In the genomic region with DNA sequence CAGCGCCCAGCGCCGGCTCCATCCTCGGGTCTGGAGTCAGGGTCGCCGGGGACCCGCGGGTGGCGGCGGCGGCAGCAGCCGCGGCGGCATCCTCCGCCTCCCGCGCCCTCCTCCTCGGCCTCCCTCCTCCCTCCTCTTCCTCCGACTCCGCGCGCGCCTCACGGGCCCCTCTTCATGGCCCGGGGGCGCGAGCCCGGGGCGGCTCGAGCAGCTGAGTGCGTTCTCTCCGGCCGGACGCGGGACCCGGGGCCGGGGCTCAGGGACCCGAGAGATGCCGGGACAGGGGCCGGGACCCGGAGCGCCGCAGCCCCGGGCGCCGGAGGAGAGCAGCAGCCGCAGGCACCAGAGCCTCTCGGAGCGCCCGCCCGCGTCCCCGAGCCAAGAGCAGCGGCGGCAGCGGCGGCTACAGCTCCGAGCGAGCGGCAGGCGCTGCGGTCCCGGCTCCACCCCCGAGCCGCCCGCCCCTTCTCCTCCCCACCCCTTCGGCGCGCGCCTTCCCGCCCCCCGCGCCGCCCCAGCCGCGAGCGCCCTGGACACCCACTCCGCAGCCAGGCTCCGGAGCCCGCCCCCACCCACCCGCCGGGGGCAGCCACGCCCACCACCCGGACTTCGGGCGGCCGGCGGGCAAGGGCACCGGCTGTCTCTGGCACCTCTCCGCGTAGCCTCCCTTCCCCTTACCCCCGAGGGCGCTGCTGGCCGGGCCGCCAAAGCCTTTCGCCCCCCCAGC, we compare ENCODE assay signal across 8 cellular contexts. TPM values are rescaled to one million over a fixed set of nuclear protein-coding genes. Genes with fewer than 3 reads are reported as not detected.
DNase-seq lines count a peak whose midpoint lies in the region; ATAC-seq and TF ChIP-seq lines count a peak whose summit lies in the region.

A gene with protein sequence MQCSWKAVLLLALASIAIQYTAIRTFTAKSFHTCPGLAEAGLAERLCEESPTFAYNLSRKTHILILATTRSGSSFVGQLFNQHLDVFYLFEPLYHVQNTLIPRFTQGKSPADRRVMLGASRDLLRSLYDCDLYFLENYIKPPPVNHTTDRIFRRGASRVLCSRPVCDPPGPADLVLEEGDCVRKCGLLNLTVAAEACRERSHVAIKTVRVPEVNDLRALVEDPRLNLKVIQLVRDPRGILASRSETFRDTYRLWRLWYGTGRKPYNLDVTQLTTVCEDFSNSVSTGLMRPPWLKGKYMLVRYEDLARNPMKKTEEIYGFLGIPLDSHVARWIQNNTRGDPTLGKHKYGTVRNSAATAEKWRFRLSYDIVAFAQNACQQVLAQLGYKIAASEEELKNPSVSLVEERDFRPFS (minus strand): TSS at position 417 of the 727 bp plus-strand sequence. CDS start 14,699 bp downstream, outside the sequence.

- H3K27me3 Mint-ChIP-seq in T-helper 2 cell treated with Interferon-gamma antibody and Interleukin-4, amounts not matched to agents 5 μg/mL and 100 μg/mL, for 36 hours (ENCODE audit: low read depth), result peaks cover 66% of the 10 kb centered on the region

- H3K9me3 Mint-ChIP-seq in T-helper 2 cell treated with Interferon-gamma antibody and Interleukin-4, amounts not matched to agents 5 μg/mL and 100 μg/mL, for 36 hours, result no peaks in the 10 kb centered on the region

- no peak within 1 kb of the TSS for H3K27ac Mint-ChIP-seq in T-helper 2 cell treated with Interferon-gamma antibody and Interleukin-4, amounts not matched to agents 5 μg/mL and 100 μg/mL, for 36 hours

- TF ChIP-seq CTCF in epithelial cell of proximal tubule (conservative IDR thresholded peaks at IDR 0.05; ENCODE audit: low read depth, low read length) (no peak), mucosa of descending colon (IDR thresholded peaks at IDR 0.05) (no peak), transverse colon (IDR thresholded peaks at IDR 0.05) (no peak)

- no peak for TF ChIP-seq EP300 in transverse colon (IDR thresholded peaks at IDR 0.05; ENCODE audit: low read depth)

- H3K4me3 ChIP-seq in epithelial cell of proximal tubule (ENCODE audit: low read depth, low read length) (peak within 1 kb of the TSS; percentile 27), mucosa of descending colon (peak within 1 kb of the TSS; percentile 17), transverse colon (peak within 1 kb of the TSS; percentile 40 to 74 (median 58))

- H3K4me1 Mint-ChIP-seq in T-helper 2 cell treated with Interferon-gamma antibody and Interleukin-4, amounts not matched to agents 5 μg/mL and 100 μg/mL, for 36 hours (ENCODE audit: low read depth), result peaks cover 2% of the 10 kb centered on the region

- peak; percentile 15 for DNase-seq in A172 (ENCODE audit: low spot score)
- peak; percentile 83 for DNase-seq in GM03348 (ENCODE audit: low spot score)
- DNase-seq in T-helper 2 cell treated with Interferon-gamma antibody and Interleukin-4, amounts not matched to agents 5 μg/mL and 100 μg/mL, for 36 hours (ENCODE audit: low spot score), result no peak
- DNase-seq in epithelial cell of proximal tubule (ENCODE audit: low read depth), result no peak
- peak in 2 of 3 donors; percentile 16 to 60 for DNase-seq in mucosa of descending colon
- peak; percentile 47 for DNase-seq in transverse colon

- 2% methylated on average over 36 of the region's 96 CpGs; no CpG with 5 or more reads in 1 of the 2 donors for WGBS in transverse colon (ENCODE audit: low coverage in 1 of 2), 2 donors

- ATAC-seq in mucosa of descending colon (peak; percentile 58), GM21528 (IDR thresholded peaks at IDR 0.05; ENCODE audit: low FRiP score, unreplicated experiment) (no peak), HG03280 (IDR thresholded peaks at IDR 0.05; ENCODE audit: unreplicated experiment) (no peak)

- H3K9me3 ChIP-seq in mucosa of descending colon, result no peaks in the 10 kb centered on the region
- no peaks in the 10 kb centered on the region for H3K9me3 ChIP-seq in transverse colon

- peak within 1 kb of the TSS; percentile 21 to 61 (median 32) for H3K27ac ChIP-seq in transverse colon

- peaks cover 75% of the 10 kb centered on the region for H3K27me3 ChIP-seq in transverse colon

- no peaks in the 10 kb centered on the region for H3K36me3 ChIP-seq in mucosa of descending colon (ENCODE audit: low read depth)
- H3K36me3 ChIP-seq in transverse colon, result no peaks in the 10 kb centered on the region

- no peak for TF ChIP-seq POLR2A in transverse colon (IDR thresholded peaks at IDR 0.05)

- H3K4me3 Mint-ChIP-seq in T-helper 2 cell treated with Interferon-gamma antibody and Interleukin-4, amounts not matched to agents 5 μg/mL and 100 μg/mL, for 36 hours, result peak within 1 kb of the TSS; percentile 67

- in situ Hi-C loops in transverse colon (cut with MboI; ENCODE audit: low pct_ligation_motif_present in 1 of 4, low pct_unique_long_range_greater_than_20kb in 1 of 4, low sequenced_read_pairs in 3 of 4), result loop anchor here in 2 of 4 donors (25.0 kb wide), 1 partner anchor 303 kb away; no protein-coding TSS in a partner anchor

- intact Hi-C loops in mucosa of descending colon (cut with DNase I, micrococcal nuclease) (no loop called here), transverse colon (cut with DNase I; ENCODE audit: low total_unique reads) (no loop called here)

- H3K4me1 ChIP-seq in mucosa of descending colon (ENCODE audit: low read depth) (peaks cover 17% of the 10 kb centered on the region), transverse colon (peaks cover 12 to 24% (median 16%) of the 10 kb centered on the region in 4 donors)

- no peaks in the 10 kb centered on the region for H3K36me3 Mint-ChIP-seq in T-helper 2 cell treated with Interferon-gamma antibody and Interleukin-4, amounts not matched to agents 5 μg/mL and 100 μg/mL, for 36 hours (ENCODE audit: low read depth)

RNA-seq across cellular contexts. Expression of the gene that starts here (rescaled TPM):
- 0.14 and 1.6 TPM in 2 replicates for total RNA-seq in A172 (2014; rRNA removed; shearing (Covaris generic))
- total RNA-seq in epithelial cell of proximal tubule, result 0.65 and 1.5 TPM in 2 replicates
- 1 to 10 TPM in 2 of 3 donors, under 1 TPM in 1; 0.58 to 2.8 (median 1.4) TPM for total RNA-seq in mucosa of descending colon
- 1 to 10 TPM in 2 of 4 donors, under 1 TPM in 2; 0.27 to 1.9 (median 0.76) TPM for total RNA-seq in transverse colon

Comparison
In these comparisons a context has a peak if more than half of its experiments do, and no peak if none do; other contexts are left out.
1. DNase-seq: peak in A172 (single experiment), GM03348 (single experiment), mucosa of descending colon (2 of 3) and transverse colon (single experiment); none in T-helper 2 cell treated with Interferon-gamma antibody and Interleukin-4, amounts not matched to agents 5 μg/mL and 100 μg/mL, for 36 hours (single experiment) and epithelial cell of proximal tubule (single experiment).
2. Peak in every context shown above with its lines, with median percentiles within 50 percentile points of each other: H3K4me3 ChIP-seq.